In genomic region chr4:141501395-141501794, GRCh38 we compare ENCODE assay signal across 20 cellular contexts.
"Had no signal": no experiment of that assay in that cellular context is flagged by ENCODE, and none has a peak within 500 bp of the region (broad histone marks: within the 10 kb centered on the region; RNA-seq: fewer than 3 reads in every experiment).

No MANE protein-coding gene starts in this region.

- DNase-seq: activated CD4-positive, alpha-beta T cell treated with anti-CD3 and anti-CD28 coated beads, Interleukin-2, amount 50 U/mL, for 1 hour; activated CD8-positive, alpha-beta memory T cell treated with anti-CD3 and anti-CD28 coated beads for 24 hours; activated naive CD4-positive, alpha-beta T cell; activated naive CD8-positive, alpha-beta T cell treated with anti-CD3 and anti-CD28 coated beads, Interleukin-2, amount 10 ng/mL, durations not matched to agents 7 days and 5 days; naive thymus-derived CD4-positive, alpha-beta T cell; pancreas; stimulated activated CD4-positive, alpha-beta T cell treated with anti-CD3 and anti-CD28 coated beads, Interleukin-4, amount 100 ng/mL, for 24 hours; stimulated activated naive CD4-positive, alpha-beta T cell; T-helper 1 cell; T1000 had no signal

- H3K4me3 ChIP-seq: ascending aorta, breast epithelium, esophagus muscularis mucosa, hepatocyte, pancreas, skin epidermis, suprapubic skin had no signal

- H3K27me3 ChIP-seq: ascending aorta, breast epithelium, esophagus muscularis mucosa, hepatocyte, pancreas, suprapubic skin had no signal

- H3K36me3 ChIP-seq: ascending aorta, breast epithelium, esophagus muscularis mucosa, pancreas, suprapubic skin had no signal

- H3K27ac ChIP-seq: ascending aorta, breast epithelium, esophagus muscularis mucosa, hepatocyte, pancreas, skin epidermis, suprapubic skin had no signal

- H3K9me3 Mint-ChIP-seq: activated naive CD8-positive, alpha-beta T cell treated with anti-CD3 and anti-CD28 coated beads, Interleukin-2, amount 10 ng/mL, durations not matched to agents 7 days and 5 days had no signal

- H3K9me3 ChIP-seq: ascending aorta, breast epithelium, pancreas had no signal

- H3K27me3 Mint-ChIP-seq: activated naive CD8-positive, alpha-beta T cell treated with anti-CD3 and anti-CD28 coated beads, Interleukin-2, amount 10 ng/mL, durations not matched to agents 7 days and 5 days; naive thymus-derived CD4-positive, alpha-beta T cell had no signal

- H3K4me1 ChIP-seq: ascending aorta, breast epithelium, esophagus muscularis mucosa, pancreas, suprapubic skin had no signal

- ATAC-seq: activated CD4-positive, CD25-positive, alpha-beta regulatory T cell treated with anti-CD3 and anti-CD28 coated beads, Interleukin-2, amount 50 U/mL, for 24 hours; left lobe of liver; naive thymus-derived CD4-positive, alpha-beta T cell; pancreas; SK-N-SH treated with all-trans-retinoic acid at 6 μM for 48 hours had no signal

- H3K36me3 Mint-ChIP-seq: activated naive CD8-positive, alpha-beta T cell treated with anti-CD3 and anti-CD28 coated beads, Interleukin-2, amount 10 ng/mL, durations not matched to agents 7 days and 5 days; naive thymus-derived CD4-positive, alpha-beta T cell had no signal

- H3K4me3 Mint-ChIP-seq: activated naive CD8-positive, alpha-beta T cell treated with anti-CD3 and anti-CD28 coated beads, Interleukin-2, amount 10 ng/mL, durations not matched to agents 7 days and 5 days; activated T-helper 1 cell treated with anti-CD3 and anti-CD28 coated beads, Interleukin-12 subunit alpha, Interleukin-12 subunit beta, Interleukin-2, Interleukin-4 antibody, amounts not matched to agents 30 ng/mL and 10 ng/mL and 1 ng/mL, durations not matched to agents 14 hours and 24 hours and 36 hours; naive thymus-derived CD4-positive, alpha-beta T cell had no signal

- H3K4me1 Mint-ChIP-seq: activated naive CD8-positive, alpha-beta T cell treated with anti-CD3 and anti-CD28 coated beads, Interleukin-2, amount 10 ng/mL, durations not matched to agents 7 days and 5 days; naive thymus-derived CD4-positive, alpha-beta T cell had no signal
